Comparison of ENCODE assay signal across 8 cellular contexts in genomic region chr7:155644178-155644970, GRCh38. TPM values are rescaled to one million over a fixed set of nuclear protein-coding genes. Genes with fewer than 3 reads are reported as not detected.
DNase-seq lines count a peak whose midpoint lies in the region; ATAC-seq and TF ChIP-seq lines count a peak whose summit lies in the region.

TSS of gene RBM33 (plus strand) at chr7:155644661. CDS start at chr7:155644877, 216 bp downstream.

- peak within 1 kb of the TSS; percentile 91 for H3K27ac ChIP-seq in muscle layer of colon (ENCODE audit: low read depth, low read length)

- H3K36me3 Mint-ChIP-seq in IgD-negative memory B cell, result peaks cover 20% of the 10 kb centered on the region
- H3K36me3 Mint-ChIP-seq in activated T-cell treated with anti-CD3 and anti-CD28 coated beads, Interleukin-2, amount 50 U/mL, for 24 hours (ENCODE audit: low read depth), result peaks cover 91% of the 10 kb centered on the region

- H3K9me3 ChIP-seq in muscle layer of colon (ENCODE audit: low read length), result peaks cover 7% of the 10 kb centered on the region

- peaks cover 0 to 16% (median 0%) of the 10 kb centered on the region in 3 donors for H3K9me3 Mint-ChIP-seq in IgD-negative memory B cell
- peaks cover 12% of the 10 kb centered on the region for H3K9me3 Mint-ChIP-seq in activated T-cell treated with anti-CD3 and anti-CD28 coated beads, Interleukin-2, amount 50 U/mL, for 24 hours

- peak within 1 kb of the TSS; percentile 93 to 100 (median 98) for H3K27ac Mint-ChIP-seq in IgD-negative memory B cell
- H3K27ac Mint-ChIP-seq in activated T-cell treated with anti-CD3 and anti-CD28 coated beads, Interleukin-2, amount 50 U/mL, for 24 hours, result peak within 1 kb of the TSS; percentile 98

- H3K27me3 ChIP-seq in muscle layer of colon (ENCODE audit: control insufficient read depth in 1 of 2, insufficient read depth in 2 of 2, low read length in 2 of 2), result no peaks in the 10 kb centered on the region

- peak within 1 kb of the TSS; percentile 88 to 95 for H3K4me3 ChIP-seq in muscle layer of colon (ENCODE audit: low read depth in 1 of 2, low read length in 2 of 2)

- peak within 1 kb of the TSS; percentile 92 to 99 (median 98) for H3K4me3 Mint-ChIP-seq in IgD-negative memory B cell
- peak within 1 kb of the TSS; percentile 92 for H3K4me3 Mint-ChIP-seq in activated T-cell treated with anti-CD3 and anti-CD28 coated beads, Interleukin-2, amount 50 U/mL, for 24 hours

- H3K27me3 Mint-ChIP-seq in IgD-negative memory B cell, result no peaks in the 10 kb centered on the region
- no peaks in the 10 kb centered on the region for H3K27me3 Mint-ChIP-seq in activated T-cell treated with anti-CD3 and anti-CD28 coated beads, Interleukin-2, amount 50 U/mL, for 24 hours

- DNase-seq in DMS153 treated with DMSO at 0.1 percent for 48 hours (lab: John Stamatoyannopoulos, UW; ENCODE audit: unreplicated experiment), result peak; percentile 64
- DNase-seq in activated T-cell treated with anti-CD3 and anti-CD28 coated beads, Interleukin-2, amount 50 U/mL, for 24 hours, result peak; percentile 90
- peak; percentile 44 to 47 for DNase-seq in stimulated activated CD8-positive, alpha-beta memory T cell treated with anti-CD3 and anti-CD28 coated beads, Interleukin-7, amount 100 ng/mL, for 1 hour (ENCODE audit: low read depth in 2 of 2)

- peaks cover 33 to 52% (median 39%) of the 10 kb centered on the region in 3 donors for H3K4me1 Mint-ChIP-seq in IgD-negative memory B cell
- peaks cover 50% of the 10 kb centered on the region for H3K4me1 Mint-ChIP-seq in activated T-cell treated with anti-CD3 and anti-CD28 coated beads, Interleukin-2, amount 50 U/mL, for 24 hours (ENCODE audit: low read depth)

- H3K36me3 ChIP-seq in muscle layer of colon (ENCODE audit: insufficient read depth, low read length), result peaks cover 7% of the 10 kb centered on the region

- ATAC-seq in GM21576 (IDR thresholded peaks at IDR 0.05; ENCODE audit: unreplicated experiment), result peak; percentile 72
- peak; percentile 91 for ATAC-seq in esophagus mucosa

- peaks cover 18% of the 10 kb centered on the region for H3K4me1 ChIP-seq in muscle layer of colon (ENCODE audit: insufficient read depth, low read length)

- peak within 1 kb of the TSS; percentile 89 for H3K9ac ChIP-seq in muscle layer of colon (ENCODE audit: low read length)

TF ChIP-seq in PFSK-1, 5 proteins besides CTCF, POLR2A, EP300 and RAD21:
- TF ChIP-seq REST (IDR thresholded peaks at IDR 0.05; ENCODE audit: insufficient read depth in 1 of 2, low read depth in 2 of 2, low read length in 2 of 2), result peak in 1 of 2 experiments; percentile 33; a peak in 1 of 4 replicates
- TF ChIP-seq TAF1 (IDR thresholded peaks at IDR 0.05; ENCODE audit: borderline replicate concordance, insufficient read depth, low read length), result peak; percentile 77
- no peak; the same call in 1 of the 2 replicates for TF ChIP-seq SIN3A (IDR thresholded peaks at IDR 0.05; ENCODE audit: borderline replicate concordance, insufficient read depth, low read length)
- TF ChIP-seq FOXP2 (optimal IDR thresholded peaks at IDR 0.05; ENCODE audit: borderline replicate concordance, extremely low read depth, extremely low read length, insufficient read depth), result peak; percentile 13
- TF ChIP-seq POLR2AphosphoS5 (IDR thresholded peaks at IDR 0.05; ENCODE audit: low read depth, low read length), result peak; percentile 79
TF ChIP-seq in PFSK-1: peak in this region for 4.

RNA-seq across cellular contexts. Expression of gene RBM33, which starts in this region (rescaled TPM):
- polyA plus RNA-seq in IgD-negative memory B cell, result 72.4 TPM
- 37.1 TPM for polyA plus RNA-seq in PFSK-1 (2012; ENCODE audit: insufficient read length, low read depth)
- total RNA-seq in esophagus mucosa, result 29.8 TPM

Comparison
In these comparisons a context has a peak if more than half of its experiments do, and no peak if none do; other contexts are left out.
1. Peak in every context shown above with its lines: DNase-seq, ATAC-seq, H3K4me3 ChIP-seq and H3K27ac ChIP-seq.